In the genomic region with DNA sequence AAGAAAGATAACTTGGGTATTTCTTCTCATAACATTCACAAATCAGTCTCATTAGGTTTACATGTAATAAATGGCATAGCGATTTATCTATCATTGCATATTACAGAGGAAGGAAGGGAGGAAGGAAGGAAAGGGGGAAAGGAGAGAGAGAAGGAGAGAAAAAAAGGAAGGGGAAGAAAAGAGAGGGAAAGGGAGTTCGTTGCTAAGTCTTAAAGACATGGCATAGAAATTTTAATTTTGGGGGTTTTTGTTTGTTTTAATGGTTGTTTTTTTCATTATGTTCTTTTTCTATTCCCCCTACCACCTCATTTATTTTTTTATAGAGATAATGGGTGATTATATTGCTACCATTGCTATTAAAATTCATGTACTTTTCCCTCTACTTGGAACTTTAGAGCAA, we compare ENCODE assay signal across 35 cellular contexts.
DNase-seq lines count a peak whose midpoint lies in the region; ATAC-seq, FAIRE-seq and TF ChIP-seq lines count a peak whose summit lies in the region.
"Had no signal": no experiment of that assay in that cellular context is flagged by ENCODE, and none has a peak within 500 bp of the region (broad histone marks: within the 10 kb centered on the region; RNA-seq: fewer than 3 reads in every experiment).

No MANE protein-coding gene starts in this region.

- H3K27ac ChIP-seq in HepG2 (ENCODE audit: extremely low read length, insufficient read depth, low read length) = no peak overlapping the region
- H3K27ac ChIP-seq in right lobe of liver = no peak overlapping the region
- no peak overlapping the region for H3K27ac ChIP-seq in HEK293 (ENCODE audit: extremely low read depth, low read depth, low read length)
- peak overlapping the region; percentile 29; the same call in 1 of the 2 replicates for H3K27ac ChIP-seq in KMS-11
- no peak overlapping the region for H3K27ac ChIP-seq in K562 (ENCODE audit: extremely low read depth, low read depth, low read length)
- no peak overlapping the region for H3K27ac ChIP-seq in neuronal stem cell (replicated peaks; ENCODE audit: low read length)
- H3K27ac ChIP-seq: 22Rv1; A549; BLaER1; BLaER1 treated with 17β-estradiol and CSF1 and Interleukin-3, amounts not matched to agents 10 nM and 100 nM; C4-2B had no signal

- in situ Hi-C loops in HepG2 (cut with HindIII; ENCODE audit: extremely low pct_ligation_motif_present, low pct_unique_long_range_greater_than_20kb) = no loop called here
- in situ Hi-C loops in K562 (cut with MboI) = no loop called here

- TF ChIP-seq RAD21 in HepG2 (CRISPR knock-in tag; IDR thresholded peaks at IDR 0.05) = no peak
- TF ChIP-seq RAD21 in K562 (CRISPR knock-in tag; conservative IDR thresholded peaks at IDR 0.05 in 1 of 2, IDR thresholded peaks at IDR 0.05 in 1 of 2) = no peak

- H3K23ac ChIP-seq in neuronal stem cell (ENCODE audit: low read depth, low read length, poor library complexity) = no peak overlapping the region

- BruUV-seq in HepG2 (replicated peaks; lab: Mats Ljungman, UMichigan) = no TSS peak
- BruUV-seq in K562 (replicated peaks; lab: Mats Ljungman, UMichigan) = no TSS peak
- BruUV-seq in Caco-2 (replicated peaks; lab: Mats Ljungman, UMichigan) = no TSS peak

- 1% methylated on average over 2 of the region's 2 CpGs for WGBS in HepG2 (ENCODE audit: low lambda C conversion rate)
- 57% methylated on average over 2 of the region's 2 CpGs for WGBS in right lobe of liver (ENCODE audit: insufficient coverage, low coverage, low lambda C conversion rate, missing lambda C conversion rate)
- 0% methylated on average over 2 of the region's 2 CpGs for WGBS in K562 (ENCODE audit: insufficient coverage, low coverage, missing lambda C conversion rate)
- WGBS in neuronal stem cell (ENCODE audit: extremely low coverage in 2 of 2, insufficient read length in 2 of 2, insufficient replicate concordance in 1 of 2), 2 donors = no CpG with 5 or more reads among the region's 2 CpGs

- TF ChIP-seq EP300 in HepG2 (IDR thresholded peaks at IDR 0.05; ENCODE audit: low read depth in 2 of 2, low read length in 2 of 2) = no peak
- no peak for TF ChIP-seq EP300 in HepG2 (CRISPR knock-in tag; IDR thresholded peaks at IDR 0.05; ENCODE audit: borderline replicate concordance)
- no peak for TF ChIP-seq EP300 in K562 (IDR thresholded peaks at IDR 0.05; ENCODE audit: low read length)

- H3K36me3 ChIP-seq in HepG2 (replicated peaks in 1 of 2; ENCODE audit: control insufficient read depth in 1 of 2, insufficient read depth in 2 of 2, low read length in 2 of 2) (no peaks in the 10 kb centered on the region), right lobe of liver (no peaks in the 10 kb centered on the region), HEK293 (ENCODE audit: control insufficient read depth in 2 of 2, insufficient read depth in 1 of 2, low read length in 2 of 2) (no peaks in the 10 kb centered on the region), KMS-11 (ENCODE audit: insufficient read depth) (no peaks in the 10 kb centered on the region), K562 (ENCODE audit: control insufficient read depth, insufficient read depth, low read length) (no peaks in the 10 kb centered on the region), neuronal stem cell (replicated peaks in 1 of 2; ENCODE audit: control insufficient read depth in 2 of 2, insufficient read depth in 2 of 2, low read length in 2 of 2) (no peaks in the 10 kb centered on the region), Caco-2 (ENCODE audit: control insufficient read depth, insufficient read depth, low read length) (no peaks in the 10 kb centered on the region)
- H3K36me3 ChIP-seq: BE2C; BLaER1; BLaER1 treated with 17β-estradiol and CSF1 and Interleukin-3, amounts not matched to agents 10 nM and 100 nM had no signal

- intact Hi-C loops in HepG2 (cut with micrococcal nuclease; ENCODE audit: unreplicated experiment) (no loop called here), right lobe of liver (cut with DNase I) (no loop called here), K562 (cut with micrococcal nuclease) (no loop called here), Caco-2 (cut with micrococcal nuclease; ENCODE audit: unreplicated experiment) (no loop called here)

- H3K9ac ChIP-seq in HepG2 (ENCODE audit: insufficient read depth, low read depth, low read length) (no peak overlapping the region), KMS-11 (no peak overlapping the region), K562 (ENCODE audit: insufficient read depth in 1 of 2, low read depth in 2 of 2, low read length in 2 of 2) (no peak overlapping the region), neuronal stem cell (ENCODE audit: low read depth, low read length, poor library complexity) (no peak overlapping the region)
- H3K9ac ChIP-seq: BLaER1; BLaER1 treated with 17β-estradiol and CSF1 and Interleukin-3, amounts not matched to agents 10 nM and 100 nM had no signal

- DNase-seq in HepG2 (ENCODE audit: low spot score) (no peak), right lobe of liver (no peak), K562 (ENCODE audit: extremely low read depth in 1 of 4, low spot score in 3 of 4) (no peak), kidney tubule cell (ENCODE audit: low spot score) (no peak), neuronal stem cell (ENCODE audit: low spot score) (no peak), Caco-2 (no peak)
- DNase-seq: 8988T; ACHN; AML-193; BE2C; C1 segment of cervical spinal cord; Calu3; CD4-positive, alpha-beta memory T cell; CD4-positive, alpha-beta T cell; CD4-positive, CD25-positive, alpha-beta regulatory T cell; CD8-positive, alpha-beta memory T cell; CD8-positive, alpha-beta T cell; COR-L47; DMS 273 treated with DMSO at 0.1 percent for 48 hours; DMS153; DMS53; DMS79; DMS79 treated with DMSO at 0.1 percent for 48 hours; DND-41; EL had no signal

- no peaks in the 10 kb centered on the region for H3K79me2 ChIP-seq in HepG2 (ENCODE audit: insufficient read depth, low read length)
- no peaks in the 10 kb centered on the region for H3K79me2 ChIP-seq in KMS-11 (ENCODE audit: insufficient read depth, low read depth)
- no peaks in the 10 kb centered on the region for H3K79me2 ChIP-seq in K562 (ENCODE audit: control insufficient read depth, insufficient read depth, low read length)

- TF ChIP-seq CTCF in HepG2 (CRISPR knock-in tag; IDR thresholded peaks at IDR 0.05) (no peak), right lobe of liver (IDR thresholded peaks at IDR 0.05) (no peak), HEK293 (tag by site-specific recombination; IDR thresholded peaks at IDR 0.05) (no peak), KMS-11 (conservative IDR thresholded peaks at IDR 0.05; ENCODE audit: low read depth, low read length) (no peak), K562 (IDR thresholded peaks at IDR 0.05 in 2 of 3, conservative IDR thresholded peaks at IDR 0.05 in 1 of 3; ENCODE audit: insufficient read depth in 2 of 3, low read depth in 1 of 3, low read length in 3 of 3) (no peak), Caco-2 (IDR thresholded peaks at IDR 0.05; ENCODE audit: insufficient read depth in 1 of 2, low read depth in 1 of 2, low read length in 1 of 2, severe bottlenecking in 1 of 2, unreplicated experiment in 1 of 2) (no peak)

- no peak overlapping the region for H3K14ac ChIP-seq in neuronal stem cell (ENCODE audit: low read length)

- no peaks in the 10 kb centered on the region for H3K4me1 Mint-ChIP-seq in Caco-2 (ENCODE audit: low read depth, unreplicated experiment)
- H3K4me1 Mint-ChIP-seq: B cell; CD14-positive monocyte; CD4-positive, alpha-beta memory T cell; CD4-positive, CD25-positive, alpha-beta regulatory T cell; CD8-positive, alpha-beta memory T cell had no signal

- H3K9me1 ChIP-seq in K562 (ENCODE audit: control insufficient read depth, insufficient read depth, low read length) = no peaks in the 10 kb centered on the region

- H3K36me3 Mint-ChIP-seq in Caco-2 (ENCODE audit: insufficient read depth, unreplicated experiment) = no peaks in the 10 kb centered on the region
- H3K36me3 Mint-ChIP-seq: CD14-positive monocyte; CD4-positive, alpha-beta memory T cell; CD4-positive, CD25-positive, alpha-beta regulatory T cell; CD8-positive, alpha-beta memory T cell; CD8-positive, alpha-beta T cell had no signal

- H3K18ac ChIP-seq in neuronal stem cell (ENCODE audit: low read length) = no peak overlapping the region

- H4K8ac ChIP-seq in neuronal stem cell (ENCODE audit: low read depth, low read length) = no peak overlapping the region

- no peak overlapping the region for H2BK5ac ChIP-seq in neuronal stem cell (ENCODE audit: low read length)

- H4K20me1 ChIP-seq in HepG2 (ENCODE audit: insufficient read depth, low read length) = no peaks in the 10 kb centered on the region
- no peaks in the 10 kb centered on the region for H4K20me1 ChIP-seq in KMS-11 (ENCODE audit: insufficient read depth)
- H4K20me1 ChIP-seq in K562 (replicated peaks; ENCODE audit: control insufficient read depth, insufficient read depth, low read length) = no peaks in the 10 kb centered on the region
- H4K20me1 ChIP-seq: BLaER1; BLaER1 treated with 17β-estradiol and CSF1 and Interleukin-3, amounts not matched to agents 10 nM and 100 nM had no signal

- no peak overlapping the region for H4K91ac ChIP-seq in neuronal stem cell (ENCODE audit: low read depth, low read length, poor library complexity)

- no peak overlapping the region for H3K4me2 ChIP-seq in HepG2 (ENCODE audit: low read depth, low read length)
- peak overlapping the region; percentile 56 for H3K4me2 ChIP-seq in KMS-11
- H3K4me2 ChIP-seq in K562 (ENCODE audit: insufficient read depth, low read length) = no peak overlapping the region
- no peak overlapping the region for H3K4me2 ChIP-seq in neuronal stem cell (ENCODE audit: insufficient read depth, low read length, poor library complexity, severe bottlenecking)
- H3K4me2 ChIP-seq: A549; BLaER1; BLaER1 treated with 17β-estradiol and CSF1 and Interleukin-3, amounts not matched to agents 10 nM and 100 nM had no signal

- CTCF ChIA-PET in HepG2 (lab: Yijun Ruan, JAX; ENCODE audit: low intra/inter-chr PET ratio, low total read pairs) = no interaction called here
- CTCF ChIA-PET in HEK293 (lab: Yijun Ruan, JAX) = no interaction called here
- CTCF ChIA-PET in K562 (lab: Yijun Ruan, JAX; ENCODE audit: low intra/inter-chr PET ratio) = no interaction called here
- CTCF ChIA-PET in Caco-2 (lab: Charles Lee) = no interaction called here

- no peaks in the 10 kb centered on the region for H3K9me3 Mint-ChIP-seq in Caco-2 (ENCODE audit: unreplicated experiment)

- H2AK5ac ChIP-seq in neuronal stem cell (ENCODE audit: low read depth, low read length) = no peak overlapping the region

- no peaks in the 10 kb centered on the region for H3K9me3 ChIP-seq in HepG2 (ENCODE audit: low read length)
- H3K9me3 ChIP-seq in right lobe of liver = no peaks in the 10 kb centered on the region
- H3K9me3 ChIP-seq in HEK293 (ENCODE audit: control insufficient read depth, insufficient read depth, low read depth, low read length) = no peaks in the 10 kb centered on the region
- H3K9me3 ChIP-seq in K562 (replicated peaks; ENCODE audit: control insufficient read depth, insufficient read depth, low read depth, low read length) = no peaks in the 10 kb centered on the region
- H3K9me3 ChIP-seq in neuronal stem cell (replicated peaks in 1 of 2; ENCODE audit: control insufficient read depth in 2 of 2, insufficient read depth in 1 of 2, low read depth in 1 of 2, low read length in 2 of 2) = no peaks in the 10 kb centered on the region
- no peaks in the 10 kb centered on the region for H3K9me3 ChIP-seq in Caco-2
- H3K9me3 ChIP-seq: A549; BE2C; BLaER1; BLaER1 treated with 17β-estradiol and CSF1 and Interleukin-3, amounts not matched to agents 10 nM and 100 nM had no signal

- H2BK120ac ChIP-seq in neuronal stem cell (ENCODE audit: low read depth, low read length) = no peak overlapping the region

- H3K27ac Mint-ChIP-seq in Caco-2 (ENCODE audit: unreplicated experiment) = no peak overlapping the region
- H3K27ac Mint-ChIP-seq: B cell; CD14-positive monocyte; CD4-positive, alpha-beta memory T cell; CD4-positive, alpha-beta T cell; CD4-positive, CD25-positive, alpha-beta regulatory T cell; CD8-positive, alpha-beta memory T cell; CD8-positive, alpha-beta T cell had no signal

- H3K27me3 ChIP-seq in HepG2 (ENCODE audit: control insufficient read depth in 1 of 2, insufficient read depth in 2 of 2, low read length in 2 of 2) = no peaks in the 10 kb centered on the region
- H3K27me3 ChIP-seq in right lobe of liver = no peaks in the 10 kb centered on the region
- no peaks in the 10 kb centered on the region for H3K27me3 ChIP-seq in KMS-11 (ENCODE audit: insufficient read depth, low read depth)
- no peaks in the 10 kb centered on the region for H3K27me3 ChIP-seq in K562 (ENCODE audit: control insufficient read depth in 2 of 2, insufficient read depth in 2 of 2, low read length in 2 of 2)
- no peaks in the 10 kb centered on the region for H3K27me3 ChIP-seq in neuronal stem cell (ENCODE audit: control insufficient read depth in 3 of 3, insufficient read depth in 3 of 3, low read depth in 1 of 3, low read length in 3 of 3)
- H3K27me3 ChIP-seq in Caco-2 (replicated peaks; ENCODE audit: control insufficient read depth, insufficient read depth, low read length) = no peaks in the 10 kb centered on the region
- H3K27me3 ChIP-seq: BE2C; BLaER1; BLaER1 treated with 17β-estradiol and CSF1 and Interleukin-3, amounts not matched to agents 10 nM and 100 nM had no signal

- H2AFZ ChIP-seq in HepG2 (ENCODE audit: low read length) = no peak overlapping the region
- no peak overlapping the region for H2AFZ ChIP-seq in KMS-11 (ENCODE audit: low read depth)
- no peak overlapping the region for H2AFZ ChIP-seq in K562 (ENCODE audit: low read depth, low read length)
- H2AFZ ChIP-seq in neuronal stem cell (ENCODE audit: low read length) = no peak overlapping the region

- H2BK15ac ChIP-seq in neuronal stem cell (ENCODE audit: low read length) = no peak overlapping the region

- no peaks in the 10 kb centered on the region for H3K79me1 ChIP-seq in neuronal stem cell (ENCODE audit: low read depth, low read length)

- H3K4me3 Mint-ChIP-seq in Caco-2 (ENCODE audit: unreplicated experiment) = no peak overlapping the region
- H3K4me3 Mint-ChIP-seq: B cell; CD14-positive monocyte; CD4-positive, alpha-beta memory T cell; CD4-positive, alpha-beta T cell; CD4-positive, CD25-positive, alpha-beta regulatory T cell; CD8-positive, alpha-beta memory T cell; CD8-positive, alpha-beta T cell had no signal

- ATAC-seq in HepG2 = no peak
- ATAC-seq in right lobe of liver = no peak
- no peak for ATAC-seq in K562
- ATAC-seq: A549; CD8-positive, alpha-beta T cell had no signal

- no peak overlapping the region for H2BK12ac ChIP-seq in neuronal stem cell (ENCODE audit: low read length)

- H3K4me1 ChIP-seq in HepG2 (ENCODE audit: insufficient read depth, low read length) (no peaks in the 10 kb centered on the region), right lobe of liver (no peaks in the 10 kb centered on the region), HEK293 (ENCODE audit: control insufficient read depth, insufficient read depth, low read length) (no peaks in the 10 kb centered on the region), KMS-11 (ENCODE audit: low read depth, poor library complexity, severe bottlenecking) (peaks cover 50% of the 10 kb centered on the region), K562 (replicated peaks in 1 of 2; ENCODE audit: control insufficient read depth in 2 of 2, insufficient read depth in 2 of 2, low read length in 2 of 2) (no peaks in the 10 kb centered on the region), neuronal stem cell (ENCODE audit: control insufficient read depth in 2 of 2, insufficient read depth in 1 of 2, low read depth in 1 of 2, low read length in 2 of 2) (no peaks in the 10 kb centered on the region), Caco-2 (no peaks in the 10 kb centered on the region)
- H3K4me1 ChIP-seq: A549; BE2C; BLaER1; BLaER1 treated with 17β-estradiol and CSF1 and Interleukin-3, amounts not matched to agents 10 nM and 100 nM had no signal

- H3K4me3 ChIP-seq in HepG2 (replicated peaks in 1 of 3; ENCODE audit: insufficient read depth in 1 of 3, low read depth in 2 of 3, low read length in 3 of 3) (no peak overlapping the region), right lobe of liver (no peak overlapping the region), HEK293 (ENCODE audit: low read depth, low read length) (no peak overlapping the region), KMS-11 (IDR thresholded peaks at IDR 0.05; ENCODE audit: insufficient read depth, low read depth, low read length) (no peak overlapping the region), K562 (no peak overlapping the region), neuronal stem cell (ENCODE audit: low read length in 2 of 2) (no peak overlapping the region), Caco-2 (ENCODE audit: low read depth, low read length) (no peak overlapping the region)
- H3K4me3 ChIP-seq: A549; BLaER1; BLaER1 treated with 17β-estradiol and CSF1 and Interleukin-3, amounts not matched to agents 10 nM and 100 nM had no signal

- no peak for TF ChIP-seq POLR2A in HepG2 (IDR thresholded peaks at IDR 0.05; ENCODE audit: insufficient read depth in 1 of 2, low read depth in 2 of 2, low read length in 2 of 2)
- TF ChIP-seq POLR2A in right lobe of liver (IDR thresholded peaks at IDR 0.05) = no peak
- no peak for TF ChIP-seq POLR2A in K562 (conservative IDR thresholded peaks at IDR 0.05)

- no peak overlapping the region for H3K4ac ChIP-seq in neuronal stem cell (ENCODE audit: low read length)

- H3K27me3 Mint-ChIP-seq in Caco-2 (ENCODE audit: insufficient read depth, unreplicated experiment) = peaks cover 6% of the 10 kb centered on the region
- H3K27me3 Mint-ChIP-seq: B cell; CD4-positive, alpha-beta memory T cell; CD4-positive, alpha-beta T cell; CD4-positive, CD25-positive, alpha-beta regulatory T cell; CD8-positive, alpha-beta memory T cell had no signal

- POLR2A ChIA-PET in HepG2 (lab: Yijun Ruan, JAX) = no interaction called here
- POLR2A ChIA-PET in HEK293 (lab: Yijun Ruan, JAX) = no interaction called here
- POLR2A ChIA-PET in K562 (lab: Yijun Ruan, JAX) = no interaction called here
- POLR2A ChIA-PET in Caco-2 (lab: Charles Lee) = no interaction called here

- FAIRE-seq in HepG2 (lab: Jason Lieb, UNC) (no peak), K562 (lab: Jason Lieb, UNC) (no peak)
- FAIRE-seq: A549, D721Med had no signal
